In the genomic region with DNA sequence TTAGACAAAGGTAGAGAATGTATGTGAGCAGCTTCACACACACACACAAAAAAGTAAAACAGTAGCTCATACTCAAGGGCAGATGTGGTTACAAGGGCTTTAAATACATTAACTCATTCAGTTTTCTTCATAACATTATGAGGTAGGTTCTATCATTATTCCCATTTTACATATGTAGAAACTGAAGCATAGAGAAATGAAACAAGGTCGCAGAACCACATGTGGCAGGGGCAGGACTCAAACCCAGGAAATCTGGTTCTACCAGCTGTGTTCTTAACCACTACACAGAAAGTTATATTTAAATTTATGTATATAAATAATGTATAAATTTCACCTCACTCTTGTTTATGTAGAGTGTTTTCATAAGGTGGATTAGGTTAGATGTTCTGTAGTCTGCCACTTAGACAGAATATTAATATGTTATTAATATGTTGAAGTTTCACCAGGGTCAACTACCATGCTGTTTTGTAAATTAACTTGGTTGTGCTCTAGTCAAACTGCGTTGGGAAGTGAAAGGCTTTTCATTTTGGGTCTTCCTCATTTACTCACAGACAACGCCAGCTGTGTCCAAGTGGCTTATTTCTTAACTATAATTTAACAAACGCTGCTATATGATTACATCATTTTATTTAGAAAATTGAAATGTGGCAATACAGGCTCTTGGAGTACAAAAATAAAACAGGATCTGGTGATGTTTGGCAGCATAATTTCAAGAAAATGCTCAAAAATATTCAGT, we compare ENCODE assay signal across 13 cellular contexts.
A peak's percentile ranks its signal among the peaks of the same experiment; 100 is the strongest.
DNase-seq lines count a peak whose midpoint lies in the region; ATAC-seq and TF ChIP-seq lines count a peak whose summit lies in the region.
"Had no signal": no experiment of that assay in that cellular context is flagged by ENCODE, and none has a peak within 500 bp of the region (broad histone marks: within the 10 kb centered on the region; RNA-seq: fewer than 3 reads in every experiment).

No MANE protein-coding gene starts in this region.

- intact Hi-C loops in lower leg skin (cut with DNase I; ENCODE audit: low total_unique reads): no loop called here

- H3K9ac ChIP-seq in subcutaneous abdominal adipose tissue (ENCODE audit: low read length in 5 of 5): peak overlapping the region in 1 of 5 donors; percentile 46

- TF ChIP-seq POLR2A in lower leg skin (IDR thresholded peaks at IDR 0.05): no peak

- TF ChIP-seq CTCF in lower leg skin (IDR thresholded peaks at IDR 0.05): no peak

- H3K4me3 ChIP-seq in subcutaneous abdominal adipose tissue (ENCODE audit: low read depth in 1 of 5, low read length in 5 of 5) (no peak overlapping the region), lower leg skin (ENCODE audit: low read depth, poor library complexity, severe bottlenecking) (no peak overlapping the region)
- H3K4me3 ChIP-seq: ovary had no signal

- no peaks in the 10 kb centered on the region for H3K9me3 ChIP-seq in subcutaneous abdominal adipose tissue (ENCODE audit: control insufficient read depth in 5 of 5, low read length in 5 of 5)
- H3K9me3 ChIP-seq: ovary had no signal

- H3K4me1 ChIP-seq in subcutaneous abdominal adipose tissue (ENCODE audit: control insufficient read depth in 5 of 5, insufficient read depth in 5 of 5, low read length in 5 of 5): peaks cover 0 to 39% (median 9%) of the 10 kb centered on the region in 5 donors

- no peaks in the 10 kb centered on the region for H3K36me3 Mint-ChIP-seq in activated naive CD4-positive, alpha-beta T cell treated with anti-CD3 and anti-CD28 coated beads, Interleukin-2, amount 50 U/mL, for 72 hours

- H3K36me3 ChIP-seq in subcutaneous abdominal adipose tissue (ENCODE audit: control insufficient read depth in 5 of 5, insufficient read depth in 5 of 5, low read length in 5 of 5): no peaks in the 10 kb centered on the region
- H3K36me3 ChIP-seq: ovary had no signal

- H3K9me3 Mint-ChIP-seq in activated naive CD4-positive, alpha-beta T cell treated with anti-CD3 and anti-CD28 coated beads, Interleukin-2, amount 50 U/mL, for 72 hours: no peaks in the 10 kb centered on the region
- H3K9me3 Mint-ChIP-seq: activated naive CD8-positive, alpha-beta T cell treated with anti-CD3 and anti-CD28 coated beads, Interleukin-2, amount 50 U/mL, for 24 hours had no signal

- DNase-seq in lower leg skin (ENCODE audit: low spot score in 2 of 2): no peak
- no peak for DNase-seq in activated naive CD4-positive, alpha-beta T cell treated with anti-CD3 and anti-CD28 coated beads, Interleukin-2, amount 50 U/mL, for 72 hours (ENCODE audit: low spot score in 2 of 2)
- DNase-seq in stimulated activated naive CD4-positive, alpha-beta T cell treated with Interleukin-2 at 50 U/mL for 16 hours (lab: John Stamatoyannopoulos, UW): no peak
- DNase-seq: activated CD8-positive, alpha-beta memory T cell treated with anti-CD3 and anti-CD28 coated beads for 24 hours; activated naive CD8-positive, alpha-beta T cell treated with anti-CD3 and anti-CD28 coated beads, Interleukin-2, amount 50 U/mL, for 24 hours; NCI-H1048; NCI-H774; ovary; stimulated activated CD4-positive, alpha-beta T cell treated with anti-CD3 and anti-CD28 coated beads, Interleukin-4, amount 100 ng/mL, for 4 hours had no signal

- no peak overlapping the region for H3K27ac Mint-ChIP-seq in activated naive CD4-positive, alpha-beta T cell treated with anti-CD3 and anti-CD28 coated beads, Interleukin-2, amount 50 U/mL, for 72 hours
- H3K27ac Mint-ChIP-seq: activated naive CD8-positive, alpha-beta T cell treated with anti-CD3 and anti-CD28 coated beads, Interleukin-2, amount 50 U/mL, for 24 hours had no signal

- H3K27me3 ChIP-seq in subcutaneous abdominal adipose tissue (ENCODE audit: control insufficient read depth in 5 of 5, insufficient read depth in 4 of 5, low read length in 5 of 5): no peaks in the 10 kb centered on the region
- H3K27me3 ChIP-seq: ovary had no signal

- peak overlapping the region; percentile 82 for H3K27ac ChIP-seq in subcutaneous abdominal adipose tissue (ENCODE audit: low read depth, low read length)
- H3K27ac ChIP-seq: ovary had no signal

- ATAC-seq in GM19372 (IDR thresholded peaks at IDR 0.05; ENCODE audit: low read depth, unreplicated experiment) (peak; percentile 49), HG02759 (IDR thresholded peaks at IDR 0.05; ENCODE audit: unreplicated experiment) (peak; percentile 68), HG03571 (IDR thresholded peaks at IDR 0.05; ENCODE audit: unreplicated experiment) (peak; percentile 77)
- ATAC-seq in activated naive CD4-positive, alpha-beta T cell treated with anti-CD3 and anti-CD28 coated beads, Interleukin-2, amount 50 U/mL, for 72 hours: no peak
- ATAC-seq: activated naive CD8-positive, alpha-beta T cell treated with anti-CD3 and anti-CD28 coated beads, Interleukin-2, amount 50 U/mL, for 24 hours had no signal

- 78% methylated on average over 4 of the region's 4 CpGs for whole genome bisulfite sequencing in lower leg skin, 2 donors

Comparison
In these comparisons a context has a peak if more than half of its experiments do, and no peak if none do; other contexts are left out.
1. ATAC-seq: peak in GM19372 (single experiment), HG02759 (single experiment) and HG03571 (single experiment); none in activated naive CD4-positive, alpha-beta T cell treated with anti-CD3 and anti-CD28 coated beads, Interleukin-2, amount 50 U/mL, for 72 hours (0 of 2).